ENCODE assay signal across 39 cellular contexts in genomic region chr6:108489699-108490098, GRCh38.
"Had no signal": no experiment of that assay in that cellular context is flagged by ENCODE, and none has a peak within 500 bp of the region (broad histone marks: within the 10 kb centered on the region; RNA-seq: fewer than 3 reads in every experiment).

No MANE protein-coding gene starts in this region.

- H3K27me3 ChIP-seq: adrenal gland, ascending aorta, body of pancreas, brain microvascular endothelial cell, breast epithelium, cardiac muscle cell had no signal

- H3K4me1 ChIP-seq: ascending aorta, breast epithelium had no signal

- DNase-seq: activated effector memory CD4-positive, alpha-beta T cell treated with anti-CD3 and anti-CD28 coated beads, Interleukin-2, amount 50 U/mL, for 16 hours; activated effector memory CD4-positive, alpha-beta T cell treated with Interleukin-2 at 50 U/mL for 16 hours; activated gamma-delta T cell; activated gamma-delta T cell treated with Interleukin-2 at 50 U/mL for 16 hours; activated naive CD4-positive, alpha-beta T cell; activated naive CD4-positive, alpha-beta T cell treated with anti-CD3 and anti-CD28 coated beads for 36 hours; activated naive CD4-positive, alpha-beta T cell treated with anti-CD3 and anti-CD28 coated beads, Interleukin-2, amount 10 ng/mL, durations not matched to agents 7 days and 5 days; activated naive CD4-positive, alpha-beta T cell treated with anti-CD3 and anti-CD28 coated beads, Interleukin-2, amount 50 U/mL, for 16 hours; activated naive CD4-positive, alpha-beta T cell treated with Interleukin-2 at 50 U/mL for 16 hours; activated naive CD8-positive, alpha-beta T cell treated with anti-CD3 and anti-CD28 coated beads for 36 hours; activated naive CD8-positive, alpha-beta T cell treated with anti-CD3 and anti-CD28 coated beads, Interleukin-2, amount 10 ng/mL, durations not matched to agents 7 days and 5 days; activated naive CD8-positive, alpha-beta T cell treated with anti-CD3 and anti-CD28 coated beads, Interleukin-2, amount 50 U/mL, for 24 hours; activated T-cell treated with anti-CD3 and anti-CD28 coated beads, Interleukin-2, amount 50 U/mL, for 24 hours; activated T-cell treated with anti-CD3 and anti-CD28 coated beads, Interleukin-2, amount 50 U/mL, for 4 hours; activated T-cell treated with anti-CD3 and anti-CD28 coated beads, Interleukin-2, amount 50 U/mL, for 48 hours; activated T-cell treated with anti-CD3 and anti-CD28 coated beads, Interleukin-2, amount 50 U/mL, for 72 hours; adrenal gland; amniotic stem cell; amygdala; anterior cingulate cortex; aorta; body of pancreas; brain microvascular endothelial cell; caudate nucleus; central memory CD4-positive, alpha-beta T cell; cerebellar nuclear complex had no signal

- H3K4me1 Mint-ChIP-seq: activated naive CD4-positive, alpha-beta T cell treated with anti-CD3 and anti-CD28 coated beads, Interleukin-2, amount 10 ng/mL, durations not matched to agents 7 days and 5 days; activated naive CD4-positive, alpha-beta T cell treated with anti-CD3 and anti-CD28 coated beads, Interleukin-2, amount 50 U/mL, for 24 hours; activated naive CD8-positive, alpha-beta T cell treated with anti-CD3 and anti-CD28 coated beads for 36 hours; activated naive CD8-positive, alpha-beta T cell treated with anti-CD3 and anti-CD28 coated beads, Interleukin-2, amount 10 ng/mL, durations not matched to agents 7 days and 5 days; central memory CD8-positive, alpha-beta T cell had no signal

- H3K27ac ChIP-seq: adrenal gland, ascending aorta, body of pancreas, brain microvascular endothelial cell, breast epithelium, cardiac muscle cell had no signal

- H3K27me3 Mint-ChIP-seq: activated naive CD4-positive, alpha-beta T cell treated with anti-CD3 and anti-CD28 coated beads, Interleukin-2, amount 50 U/mL, for 24 hours; activated naive CD8-positive, alpha-beta T cell; activated naive CD8-positive, alpha-beta T cell treated with anti-CD3 and anti-CD28 coated beads for 36 hours; activated naive CD8-positive, alpha-beta T cell treated with anti-CD3 and anti-CD28 coated beads, Interleukin-2, amount 50 U/mL, for 24 hours; activated T-cell treated with anti-CD3 and anti-CD28 coated beads, Interleukin-2, amount 50 U/mL, for 24 hours; activated T-helper 17 cell treated with anti-CD3 and anti-CD28 coated beads, Interleukin-2, amount 50 U/mL, for 72 hours; central memory CD8-positive, alpha-beta T cell had no signal

- H3K27ac Mint-ChIP-seq: activated naive CD4-positive, alpha-beta T cell treated with anti-CD3 and anti-CD28 coated beads for 36 hours; activated naive CD4-positive, alpha-beta T cell treated with anti-CD3 and anti-CD28 coated beads, Interleukin-2, amount 10 ng/mL, durations not matched to agents 7 days and 5 days; activated naive CD4-positive, alpha-beta T cell treated with anti-CD3 and anti-CD28 coated beads, Interleukin-2, amount 50 U/mL, for 24 hours; activated naive CD4-positive, alpha-beta T cell treated with anti-CD3 and anti-CD28 coated beads, Interleukin-2, amount 50 U/mL, for 72 hours; activated naive CD8-positive, alpha-beta T cell; activated naive CD8-positive, alpha-beta T cell treated with anti-CD3 and anti-CD28 coated beads for 36 hours; activated naive CD8-positive, alpha-beta T cell treated with anti-CD3 and anti-CD28 coated beads, Interleukin-2, amount 10 ng/mL, durations not matched to agents 7 days and 5 days; activated naive CD8-positive, alpha-beta T cell treated with anti-CD3 and anti-CD28 coated beads, Interleukin-2, amount 50 U/mL, for 24 hours; activated T-cell treated with anti-CD3 and anti-CD28 coated beads, Interleukin-2, amount 50 U/mL, for 24 hours; activated T-cell treated with anti-CD3 and anti-CD28 coated beads, Interleukin-2, amount 50 U/mL, for 72 hours; activated T-helper 1 cell treated with anti-CD3 and anti-CD28 coated beads, Interleukin-12 subunit alpha, Interleukin-12 subunit beta, Interleukin-2, Interleukin-4 antibody, amounts not matched to agents 30 ng/mL and 10 ng/mL and 1 ng/mL, durations not matched to agents 14 hours and 24 hours and 36 hours; activated T-helper 17 cell treated with anti-CD3 and anti-CD28 coated beads, Interleukin-2, amount 50 U/mL, for 72 hours; activated T-helper 2 cell treated with anti-CD3 and anti-CD28 coated beads, Interferon-gamma antibody, Interleukin-2, Interleukin-4, amounts not matched to agents 10 μg/mL and 5 μg/mL and 100 μg/mL, durations not matched to agents 14 hours and 24 hours and 36 hours; brain had no signal

- H3K4me3 Mint-ChIP-seq: activated naive CD4-positive, alpha-beta T cell treated with anti-CD3 and anti-CD28 coated beads for 36 hours; activated naive CD4-positive, alpha-beta T cell treated with anti-CD3 and anti-CD28 coated beads, Interleukin-2, amount 10 ng/mL, durations not matched to agents 7 days and 5 days; activated naive CD4-positive, alpha-beta T cell treated with anti-CD3 and anti-CD28 coated beads, Interleukin-2, amount 50 U/mL, for 24 hours; activated naive CD8-positive, alpha-beta T cell; activated naive CD8-positive, alpha-beta T cell treated with anti-CD3 and anti-CD28 coated beads for 36 hours; activated naive CD8-positive, alpha-beta T cell treated with anti-CD3 and anti-CD28 coated beads, Interleukin-2, amount 10 ng/mL, durations not matched to agents 7 days and 5 days; activated naive CD8-positive, alpha-beta T cell treated with anti-CD3 and anti-CD28 coated beads, Interleukin-2, amount 50 U/mL, for 24 hours; activated T-cell treated with anti-CD3 and anti-CD28 coated beads, Interleukin-2, amount 50 U/mL, for 24 hours; activated T-cell treated with anti-CD3 and anti-CD28 coated beads, Interleukin-2, amount 50 U/mL, for 4 hours; activated T-cell treated with anti-CD3 and anti-CD28 coated beads, Interleukin-2, amount 50 U/mL, for 72 hours; activated T-helper 1 cell treated with anti-CD3 and anti-CD28 coated beads, Interleukin-12 subunit alpha, Interleukin-12 subunit beta, Interleukin-2, Interleukin-4 antibody, amounts not matched to agents 30 ng/mL and 10 ng/mL and 1 ng/mL, durations not matched to agents 14 hours and 24 hours and 36 hours; activated T-helper 17 cell treated with anti-CD3 and anti-CD28 coated beads, Interleukin-2, amount 50 U/mL, for 72 hours; brain; central memory CD8-positive, alpha-beta T cell had no signal

- FAIRE-seq: astrocyte, bronchial epithelial cell had no signal

- H3K9me3 ChIP-seq: adrenal gland, ascending aorta, body of pancreas, breast epithelium had no signal

- H3K36me3 Mint-ChIP-seq: activated naive CD4-positive, alpha-beta T cell treated with anti-CD3 and anti-CD28 coated beads, Interleukin-2, amount 10 ng/mL, durations not matched to agents 7 days and 5 days; activated naive CD4-positive, alpha-beta T cell treated with anti-CD3 and anti-CD28 coated beads, Interleukin-2, amount 50 U/mL, for 24 hours; activated naive CD4-positive, alpha-beta T cell treated with anti-CD3 and anti-CD28 coated beads, Interleukin-2, amount 50 U/mL, for 72 hours; activated naive CD8-positive, alpha-beta T cell treated with anti-CD3 and anti-CD28 coated beads for 36 hours; activated naive CD8-positive, alpha-beta T cell treated with anti-CD3 and anti-CD28 coated beads, Interleukin-2, amount 10 ng/mL, durations not matched to agents 7 days and 5 days; brain had no signal

- H3K4me3 ChIP-seq: adrenal gland, ascending aorta, body of pancreas, breast epithelium, cardiac muscle cell had no signal

- ATAC-seq: activated naive CD4-positive, alpha-beta T cell treated with anti-CD3 and anti-CD28 coated beads, Interleukin-2, amount 50 U/mL, for 72 hours; activated naive CD8-positive, alpha-beta T cell treated with anti-CD3 and anti-CD28 coated beads, Interleukin-2, amount 50 U/mL, for 24 hours; activated T-cell treated with anti-CD3 and anti-CD28 coated beads, Interleukin-2, amount 50 U/mL, for 4 hours; activated T-cell treated with anti-CD3 and anti-CD28 coated beads, Interleukin-2, amount 50 U/mL, for 72 hours; activated T-helper 17 cell treated with anti-CD3 and anti-CD28 coated beads, Interleukin-2, amount 50 U/mL, for 72 hours; body of pancreas had no signal

- H3K36me3 ChIP-seq: adrenal gland, ascending aorta, brain microvascular endothelial cell, breast epithelium, cardiac muscle cell had no signal
